ENCODE assay signal across 38 cellular contexts in the genomic region with DNA sequence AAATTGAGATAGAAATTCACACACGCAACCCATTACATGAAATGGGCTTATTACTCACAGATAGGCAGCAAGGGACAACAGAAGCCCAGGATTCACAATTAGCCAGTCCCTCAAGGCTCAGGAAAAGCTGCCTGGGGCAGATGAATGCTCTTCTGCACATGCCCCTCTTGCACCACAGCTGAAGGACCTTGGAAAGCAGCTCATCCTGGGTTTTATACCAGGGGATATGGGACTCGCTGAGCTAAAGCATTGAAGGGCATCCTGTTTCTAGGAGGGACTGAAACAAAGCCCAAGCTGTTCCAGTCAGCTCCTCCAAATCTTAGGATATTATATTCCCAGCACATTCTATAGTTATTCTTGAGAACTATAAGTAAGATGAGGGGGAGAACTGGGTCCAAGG.
"Had no signal": no experiment of that assay in that cellular context is flagged by ENCODE, and none has a peak within 500 bp of the region (broad histone marks: within the 10 kb centered on the region; RNA-seq: fewer than 3 reads in every experiment).

No MANE protein-coding gene starts in this region.

- H3K36me3 Mint-ChIP-seq: activated CD4-positive, alpha-beta memory T cell treated with anti-CD3 and anti-CD28 coated beads for 36 hours; activated naive CD8-positive, alpha-beta T cell treated with anti-CD3 and anti-CD28 coated beads for 36 hours; brain had no signal

- H3K4me3 Mint-ChIP-seq: activated B cell treated with CpG ODN at 0.5 μM for 24 hours; activated CD4-positive, alpha-beta memory T cell treated with anti-CD3 and anti-CD28 coated beads for 36 hours; activated CD4-positive, alpha-beta T cell treated with anti-CD3 and anti-CD28 coated beads, Interleukin-2, amount 10 ng/mL, durations not matched to agents 24 days and 14 days; activated CD8-positive, alpha-beta T cell treated with anti-CD3 and anti-CD28 coated beads for 36 hours; activated naive CD4-positive, alpha-beta T cell treated with anti-CD3 and anti-CD28 coated beads for 36 hours; activated naive CD8-positive, alpha-beta T cell treated with anti-CD3 and anti-CD28 coated beads for 36 hours; activated T-cell treated with anti-CD3 and anti-CD28 coated beads, Interleukin-2, amount 50 U/mL, for 4 hours; activated T-cell treated with anti-CD3 and anti-CD28 coated beads, Interleukin-2, amount 50 U/mL, for 72 hours; activated T-helper 1 cell treated with anti-CD3 and anti-CD28 coated beads, Interleukin-12 subunit alpha, Interleukin-12 subunit beta, Interleukin-2, Interleukin-4 antibody, amounts not matched to agents 30 ng/mL and 10 ng/mL and 1 ng/mL, durations not matched to agents 14 hours and 24 hours and 36 hours; activated T-helper 17 cell treated with anti-CD3 and anti-CD28 coated beads, Interleukin-2, amount 50 U/mL, for 72 hours; brain; central memory CD8-positive, alpha-beta T cell; T-helper 1 cell treated with Interleukin-12 subunit alpha and Interleukin-12 subunit beta and Interleukin-4 antibody, amounts not matched to agents 30 μg/mL and 1 μg/mL, for 36 hours; T-helper 2 cell treated with Interferon-gamma antibody and Interleukin-4, amounts not matched to agents 5 μg/mL and 100 μg/mL, for 36 hours had no signal

- H3K27ac Mint-ChIP-seq: activated B cell treated with CpG ODN at 0.5 μM for 24 hours; activated CD4-positive, alpha-beta memory T cell treated with anti-CD3 and anti-CD28 coated beads for 36 hours; activated CD4-positive, alpha-beta T cell treated with anti-CD3 and anti-CD28 coated beads, Interleukin-2, amount 10 ng/mL, durations not matched to agents 24 days and 14 days; activated CD8-positive, alpha-beta T cell treated with anti-CD3 and anti-CD28 coated beads for 36 hours; activated naive CD4-positive, alpha-beta T cell treated with anti-CD3 and anti-CD28 coated beads for 36 hours; activated naive CD4-positive, alpha-beta T cell treated with anti-CD3 and anti-CD28 coated beads, Interleukin-2, amount 50 U/mL, for 72 hours; activated naive CD8-positive, alpha-beta T cell treated with anti-CD3 and anti-CD28 coated beads for 36 hours; activated T-cell treated with anti-CD3 and anti-CD28 coated beads, Interleukin-2, amount 50 U/mL, for 72 hours; activated T-helper 1 cell treated with anti-CD3 and anti-CD28 coated beads, Interleukin-12 subunit alpha, Interleukin-12 subunit beta, Interleukin-2, Interleukin-4 antibody, amounts not matched to agents 30 ng/mL and 10 ng/mL and 1 ng/mL, durations not matched to agents 14 hours and 24 hours and 36 hours; activated T-helper 17 cell treated with anti-CD3 and anti-CD28 coated beads, Interleukin-2, amount 50 U/mL, for 72 hours; brain; T-helper 1 cell treated with Interleukin-12 subunit alpha and Interleukin-12 subunit beta and Interleukin-4 antibody, amounts not matched to agents 30 μg/mL and 1 μg/mL, for 36 hours; T-helper 2 cell treated with Interferon-gamma antibody and Interleukin-4, amounts not matched to agents 5 μg/mL and 100 μg/mL, for 36 hours had no signal

- DNase-seq: activated B cell treated with CpG ODN at 0.5 μM for 24 hours; activated CD4-positive, alpha-beta memory T cell treated with anti-CD3 and anti-CD28 coated beads for 36 hours; activated CD4-positive, alpha-beta T cell treated with anti-CD3 and anti-CD28 coated beads for 4 hours; activated CD4-positive, alpha-beta T cell treated with anti-CD3 and anti-CD28 coated beads, Interleukin-2, amount 10 ng/mL, durations not matched to agents 24 days and 14 days; activated CD4-positive, alpha-beta T cell treated with anti-CD3 and anti-CD28 coated beads, Interleukin-2, amount 50 U/mL, for 1 hour; activated CD4-positive, alpha-beta T cell treated with anti-CD3 and anti-CD28 coated beads, Interleukin-2, amount 50 U/mL, for 4 hours; activated CD4-positive, CD25-positive, alpha-beta regulatory T cell treated with anti-CD3 and anti-CD28 coated beads, Interleukin-2, amount 50 U/mL, for 72 hours; activated CD8-positive, alpha-beta memory T cell treated with anti-CD3 and anti-CD28 coated beads, Interleukin-2, amount 50 U/mL, for 4 hours; activated CD8-positive, alpha-beta T cell treated with anti-CD3 and anti-CD28 coated beads for 36 hours; activated effector memory CD4-positive, alpha-beta T cell treated with anti-CD3 and anti-CD28 coated beads, Interleukin-2, amount 50 U/mL, for 16 hours; activated gamma-delta T cell treated with Interleukin-2 at 50 U/mL for 16 hours; activated naive CD4-positive, alpha-beta T cell; activated naive CD4-positive, alpha-beta T cell treated with anti-CD3 and anti-CD28 coated beads for 36 hours; activated naive CD4-positive, alpha-beta T cell treated with anti-CD3 and anti-CD28 coated beads, Interleukin-2, amount 50 U/mL, for 16 hours; activated naive CD8-positive, alpha-beta T cell treated with anti-CD3 and anti-CD28 coated beads for 36 hours; activated T-cell treated with anti-CD3 and anti-CD28 coated beads for 4 hours; activated T-cell treated with anti-CD3 and anti-CD28 coated beads, Interleukin-2, amount 50 U/mL, for 1 hour; activated T-cell treated with anti-CD3 and anti-CD28 coated beads, Interleukin-2, amount 50 U/mL, for 4 hours; activated T-cell treated with anti-CD3 and anti-CD28 coated beads, Interleukin-2, amount 50 U/mL, for 72 hours; amygdala; anterior cingulate cortex; caudate nucleus; cerebellar nuclear complex; T-helper 1 cell; T-helper 2 cell; T-helper 9 cell had no signal

- H3K36me3 ChIP-seq: ascending aorta, cardiac muscle cell had no signal

- H3K4me1 Mint-ChIP-seq: activated B cell treated with CpG ODN at 0.5 μM for 24 hours; activated CD4-positive, alpha-beta T cell treated with anti-CD3 and anti-CD28 coated beads, Interleukin-2, amount 10 ng/mL, durations not matched to agents 24 days and 14 days; activated naive CD8-positive, alpha-beta T cell treated with anti-CD3 and anti-CD28 coated beads for 36 hours; activated T-helper 17 cell treated with anti-CD3 and anti-CD28 coated beads, Interleukin-2, amount 50 U/mL, for 72 hours; brain; central memory CD8-positive, alpha-beta T cell had no signal

- H3K4me3 ChIP-seq: ascending aorta, cardiac muscle cell had no signal

- H3K27me3 ChIP-seq: ascending aorta, cardiac muscle cell had no signal

- H3K27ac ChIP-seq: ascending aorta, cardiac muscle cell, VCaP had no signal

- H3K9me3 Mint-ChIP-seq: activated B cell treated with CpG ODN at 0.5 μM for 24 hours; activated CD4-positive, alpha-beta T cell treated with anti-CD3 and anti-CD28 coated beads, Interleukin-2, amount 10 ng/mL, durations not matched to agents 24 days and 14 days; activated naive CD8-positive, alpha-beta T cell treated with anti-CD3 and anti-CD28 coated beads for 36 hours; activated T-cell treated with anti-CD3 and anti-CD28 coated beads, Interleukin-2, amount 50 U/mL, for 72 hours; activated T-helper 17 cell treated with anti-CD3 and anti-CD28 coated beads, Interleukin-2, amount 50 U/mL, for 72 hours had no signal

- ATAC-seq: activated CD8-positive, alpha-beta T cell treated with anti-CD3 and anti-CD28 coated beads for 36 hours; activated naive CD4-positive, alpha-beta T cell treated with anti-CD3 and anti-CD28 coated beads, Interleukin-2, amount 50 U/mL, for 72 hours; activated T-cell treated with anti-CD3 and anti-CD28 coated beads, Interleukin-2, amount 50 U/mL, for 4 hours; activated T-cell treated with anti-CD3 and anti-CD28 coated beads, Interleukin-2, amount 50 U/mL, for 72 hours; activated T-helper 17 cell treated with anti-CD3 and anti-CD28 coated beads, Interleukin-2, amount 50 U/mL, for 72 hours had no signal

- FAIRE-seq: bronchial epithelial cell, TTC549 had no signal

- H3K4me1 ChIP-seq: ascending aorta had no signal
